24 cellular contexts compared by ENCODE assay signal in the genomic region with DNA sequence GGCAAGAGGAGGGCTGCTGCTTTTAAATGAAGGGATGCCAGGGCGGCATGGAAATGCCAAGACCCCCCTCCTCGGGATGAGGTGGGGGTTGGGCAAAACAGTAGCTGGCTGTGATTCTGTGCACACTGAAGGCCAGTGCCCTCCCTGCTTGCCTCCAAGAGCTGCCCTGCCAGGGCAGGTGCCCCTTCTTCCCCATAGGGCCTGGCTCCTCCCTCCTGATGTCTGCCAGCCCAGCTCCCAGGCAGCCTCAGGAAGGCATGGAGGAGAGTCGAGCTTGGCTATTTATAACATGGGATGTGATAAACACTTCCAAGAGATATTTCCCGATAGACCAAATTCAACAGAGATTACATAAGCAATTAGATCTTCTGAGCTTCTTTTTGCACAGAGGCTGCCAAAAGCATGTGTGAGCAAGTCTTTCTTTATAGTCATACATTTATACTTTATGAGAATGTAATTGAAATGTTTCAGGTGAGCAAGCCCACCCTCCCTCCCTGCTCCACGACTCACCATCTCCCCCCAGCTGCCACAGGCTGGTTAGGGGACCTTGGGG.
"Had no signal": no experiment of that assay in that cellular context is flagged by ENCODE, and none has a peak within 500 bp of the region (broad histone marks: within the 10 kb centered on the region; RNA-seq: fewer than 3 reads in every experiment).

No MANE protein-coding gene starts in this region.

- H3K4me3 Mint-ChIP-seq: activated CD4-positive, alpha-beta T cell treated with anti-CD3 and anti-CD28 coated beads, Interleukin-2, amount 10 ng/mL, durations not matched to agents 7 days and 5 days; activated CD8-positive, alpha-beta memory T cell treated with anti-CD3 and anti-CD28 coated beads, Interleukin-2, amount 10 ng/mL, durations not matched to agents 7 days and 5 days; activated CD8-positive, alpha-beta T cell treated with anti-CD3 and anti-CD28 coated beads for 36 hours; activated naive CD4-positive, alpha-beta T cell treated with anti-CD3 and anti-CD28 coated beads, Interleukin-2, amount 50 U/mL, for 24 hours; central memory CD8-positive, alpha-beta T cell; natural killer cell; stimulated activated memory B cell treated with anti-CD40 and anti-IgM and Interleukin-4, amounts not matched to agents 10 μg/mL and 1 μg/mL and 100 μg/mL, for 72 hours; T-helper 2 cell treated with Interferon-gamma antibody and Interleukin-4, amounts not matched to agents 5 μg/mL and 100 μg/mL, for 36 hours had no signal

- H3K4me3 ChIP-seq: coronary artery, esophagus squamous epithelium, left ventricle myocardium inferior, pancreas, right lobe of liver, stomach, upper lobe of left lung had no signal

- H3K4me1 ChIP-seq: left ventricle myocardium inferior, pancreas, right lobe of liver, stomach, upper lobe of left lung had no signal

- H3K36me3 Mint-ChIP-seq: activated CD8-positive, alpha-beta memory T cell treated with anti-CD3 and anti-CD28 coated beads, Interleukin-2, amount 10 ng/mL, durations not matched to agents 7 days and 5 days; activated naive CD4-positive, alpha-beta T cell treated with anti-CD3 and anti-CD28 coated beads, Interleukin-2, amount 50 U/mL, for 24 hours; natural killer cell; stimulated activated memory B cell treated with anti-CD40 and anti-IgM and Interleukin-4, amounts not matched to agents 10 μg/mL and 1 μg/mL and 100 μg/mL, for 72 hours had no signal

- H3K36me3 ChIP-seq: brain microvascular endothelial cell, esophagus squamous epithelium, left ventricle myocardium inferior, pancreas, right lobe of liver, stomach, upper lobe of left lung, WERI-Rb-1 had no signal

- H3K9me3 ChIP-seq: esophagus squamous epithelium, left ventricle myocardium inferior, pancreas, right lobe of liver, upper lobe of left lung had no signal

- H3K27me3 Mint-ChIP-seq: activated CD4-positive, alpha-beta T cell treated with anti-CD3 and anti-CD28 coated beads, Interleukin-2, amount 10 ng/mL, durations not matched to agents 7 days and 5 days; activated CD8-positive, alpha-beta memory T cell treated with anti-CD3 and anti-CD28 coated beads, Interleukin-2, amount 10 ng/mL, durations not matched to agents 7 days and 5 days; activated CD8-positive, alpha-beta T cell treated with anti-CD3 and anti-CD28 coated beads for 36 hours; activated naive CD4-positive, alpha-beta T cell treated with anti-CD3 and anti-CD28 coated beads, Interleukin-2, amount 50 U/mL, for 24 hours; central memory CD8-positive, alpha-beta T cell; stimulated activated memory B cell treated with anti-CD40 and anti-IgM and Interleukin-4, amounts not matched to agents 10 μg/mL and 1 μg/mL and 100 μg/mL, for 72 hours had no signal

- H3K4me1 Mint-ChIP-seq: activated CD4-positive, alpha-beta T cell treated with anti-CD3 and anti-CD28 coated beads, Interleukin-2, amount 10 ng/mL, durations not matched to agents 7 days and 5 days; activated CD8-positive, alpha-beta memory T cell treated with anti-CD3 and anti-CD28 coated beads, Interleukin-2, amount 10 ng/mL, durations not matched to agents 7 days and 5 days; activated naive CD4-positive, alpha-beta T cell treated with anti-CD3 and anti-CD28 coated beads, Interleukin-2, amount 50 U/mL, for 24 hours; central memory CD8-positive, alpha-beta T cell; stimulated activated memory B cell treated with anti-CD40 and anti-IgM and Interleukin-4, amounts not matched to agents 10 μg/mL and 1 μg/mL and 100 μg/mL, for 72 hours had no signal

- DNase-seq: activated CD4-positive, alpha-beta T cell treated with anti-CD3 and anti-CD28 coated beads, Interleukin-2, amount 10 ng/mL, durations not matched to agents 7 days and 5 days; activated CD4-positive, CD25-positive, alpha-beta regulatory T cell treated with anti-CD3 and anti-CD28 coated beads, Interleukin-2, amount 50 U/mL, for 72 hours; activated CD8-positive, alpha-beta memory T cell treated with anti-CD3 and anti-CD28 coated beads, Interleukin-2, amount 10 ng/mL, durations not matched to agents 7 days and 5 days; activated CD8-positive, alpha-beta T cell treated with anti-CD3 and anti-CD28 coated beads for 36 hours; activated gamma-delta T cell treated with Interleukin-2 at 50 U/mL for 16 hours; activated T-cell treated with anti-CD3 and anti-CD28 coated beads for 4 hours; brain microvascular endothelial cell; esophagus squamous epithelium; foreskin fibroblast; left ventricle myocardium inferior; midbrain; natural killer cell; pancreas; right lobe of liver; small intestine; stomach; upper lobe of left lung; WERI-Rb-1 had no signal

- H3K27ac Mint-ChIP-seq: activated CD4-positive, alpha-beta T cell treated with anti-CD3 and anti-CD28 coated beads, Interleukin-2, amount 10 ng/mL, durations not matched to agents 7 days and 5 days; activated CD8-positive, alpha-beta memory T cell treated with anti-CD3 and anti-CD28 coated beads, Interleukin-2, amount 10 ng/mL, durations not matched to agents 7 days and 5 days; activated CD8-positive, alpha-beta T cell treated with anti-CD3 and anti-CD28 coated beads for 36 hours; activated naive CD4-positive, alpha-beta T cell treated with anti-CD3 and anti-CD28 coated beads, Interleukin-2, amount 50 U/mL, for 24 hours; natural killer cell; stimulated activated memory B cell treated with anti-CD40 and anti-IgM and Interleukin-4, amounts not matched to agents 10 μg/mL and 1 μg/mL and 100 μg/mL, for 72 hours; T-helper 2 cell treated with Interferon-gamma antibody and Interleukin-4, amounts not matched to agents 5 μg/mL and 100 μg/mL, for 36 hours had no signal

- H3K9me3 Mint-ChIP-seq: activated CD4-positive, alpha-beta T cell treated with anti-CD3 and anti-CD28 coated beads, Interleukin-2, amount 10 ng/mL, durations not matched to agents 7 days and 5 days; activated CD8-positive, alpha-beta T cell treated with anti-CD3 and anti-CD28 coated beads for 36 hours; activated naive CD4-positive, alpha-beta T cell treated with anti-CD3 and anti-CD28 coated beads, Interleukin-2, amount 50 U/mL, for 24 hours; central memory CD8-positive, alpha-beta T cell; natural killer cell; stimulated activated memory B cell treated with anti-CD40 and anti-IgM and Interleukin-4, amounts not matched to agents 10 μg/mL and 1 μg/mL and 100 μg/mL, for 72 hours; T-helper 2 cell treated with Interferon-gamma antibody and Interleukin-4, amounts not matched to agents 5 μg/mL and 100 μg/mL, for 36 hours had no signal

- H3K27me3 ChIP-seq: brain microvascular endothelial cell, esophagus squamous epithelium, pancreas, right lobe of liver, upper lobe of left lung had no signal

- ATAC-seq: activated CD8-positive, alpha-beta memory T cell treated with anti-CD3 and anti-CD28 coated beads, Interleukin-2, amount 10 ng/mL, durations not matched to agents 7 days and 5 days; activated CD8-positive, alpha-beta T cell treated with anti-CD3 and anti-CD28 coated beads for 36 hours; natural killer cell; pancreas; right lobe of liver; SK-N-SH treated with all-trans-retinoic acid at 6 μM for 48 hours; stimulated activated memory B cell treated with anti-CD40 and anti-IgM and Interleukin-4, amounts not matched to agents 10 μg/mL and 1 μg/mL and 100 μg/mL, for 72 hours had no signal

- H3K27ac ChIP-seq: brain microvascular endothelial cell, coronary artery, left ventricle myocardium inferior, pancreas, right lobe of liver, stomach, upper lobe of left lung, WERI-Rb-1 had no signal
